ENCODE assay signal across 14 cellular contexts in genomic region chr1:217948741-217949140, GRCh38.
DNase-seq lines count a peak whose midpoint lies in the region; ATAC-seq and TF ChIP-seq lines count a peak whose summit lies in the region.
"Had no signal": no experiment of that assay in that cellular context is flagged by ENCODE, and none has a peak within 500 bp of the region (broad histone marks: within the 10 kb centered on the region; RNA-seq: fewer than 3 reads in every experiment).

No MANE protein-coding gene starts in this region.

- no peaks in the 10 kb centered on the region for H3K4me1 Mint-ChIP-seq in osteocyte (ENCODE audit: unreplicated experiment)

- DNase-seq in EL, result peak; percentile 9
- DNase-seq in MV-4-11 (lab: John Stamatoyannopoulos, UW), result peak; percentile 32
- DNase-seq in amniotic epithelial cell (ENCODE audit: low read depth), result peak; percentile 4
- peak; percentile 3 for DNase-seq in iris pigment epithelial cell (ENCODE audit: low read depth)
- DNase-seq in osteocyte (ENCODE audit: extremely low spot score, unreplicated experiment), result no peak
- no peak for DNase-seq in NCI-H2107 treated with DMSO at 0.1 percent for 48 hours (lab: John Stamatoyannopoulos, UW; ENCODE audit: unreplicated experiment)
- no peak for DNase-seq in SKM-1 (lab: John Stamatoyannopoulos, UW; ENCODE audit: unreplicated experiment)
- DNase-seq: 8988T; Calu3; CD8-positive, alpha-beta T cell; DMS79 treated with DMSO at 0.1 percent for 48 hours; GM23248; HCEC 1CT had no signal

- H3K9me3 Mint-ChIP-seq in osteocyte (ENCODE audit: unreplicated experiment), result no peaks in the 10 kb centered on the region
- H3K9me3 Mint-ChIP-seq: CD8-positive, alpha-beta T cell had no signal

- H3K36me3 Mint-ChIP-seq in osteocyte (ENCODE audit: unreplicated experiment), result no peaks in the 10 kb centered on the region
- H3K36me3 Mint-ChIP-seq: CD8-positive, alpha-beta T cell had no signal

- TF ChIP-seq CTCF in osteocyte (IDR thresholded peaks at IDR 0.05), result no peak

- no peak for ATAC-seq in GM21423 (IDR thresholded peaks at IDR 0.05; ENCODE audit: unreplicated experiment)
- ATAC-seq: CD8-positive, alpha-beta T cell had no signal

- H3K27me3 Mint-ChIP-seq in osteocyte (ENCODE audit: unreplicated experiment), result no peaks in the 10 kb centered on the region

- no peak overlapping the region for H3K27ac Mint-ChIP-seq in osteocyte (ENCODE audit: unreplicated experiment)
- H3K27ac Mint-ChIP-seq: CD8-positive, alpha-beta T cell had no signal

- no peak overlapping the region for H3K4me3 Mint-ChIP-seq in osteocyte (ENCODE audit: unreplicated experiment)
- H3K4me3 Mint-ChIP-seq: CD8-positive, alpha-beta T cell had no signal

Comparison
In these comparisons a context has a peak if more than half of its experiments do, and no peak if none do; other contexts are left out.
1. DNase-seq: peak in EL (single experiment), MV-4-11 (single experiment), amniotic epithelial cell (single experiment) and iris pigment epithelial cell (single experiment); none in osteocyte (single experiment), NCI-H2107 treated with DMSO at 0.1 percent for 48 hours (single experiment) and SKM-1 (single experiment).